In genomic region chr6:158329531-158329930, GRCh38 we compare ENCODE assay signal across 14 cellular contexts.
"Had no signal": no experiment of that assay in that cellular context is flagged by ENCODE, and none has a peak within 500 bp of the region (broad histone marks: within the 10 kb centered on the region; RNA-seq: fewer than 3 reads in every experiment).

No MANE protein-coding gene starts in this region.

- DNase-seq: activated naive CD4-positive, alpha-beta T cell treated with anti-CD3 and anti-CD28 coated beads, Interleukin-2, amount 50 U/mL, for 16 hours; activated T-cell treated with anti-CD3 and anti-CD28 coated beads, Interleukin-2, amount 50 U/mL, for 1 hour; brain microvascular endothelial cell; cerebellar nuclear complex; immature natural killer cell; left lung; occipital lobe; sigmoid colon; stimulated activated CD4-positive, alpha-beta T cell treated with anti-CD3 and anti-CD28 coated beads, Interleukin-12 subunit alpha, Interleukin-12 subunit beta, amount 100 ng/mL, for 4 hours; stimulated activated CD4-positive, alpha-beta T cell treated with anti-CD3 and anti-CD28 coated beads, Interleukin-2, amount 100 ng/mL, for 48 hours; T-helper 17 cell had no signal

- H3K27me3 Mint-ChIP-seq: natural killer cell treated with Interleukin-12 subunit alpha and Interleukin-12 subunit beta and Interleukin-15 and Interleukin-18, amount 100 ng/mL, for 72 hours; stimulated activated naive CD8-positive, alpha-beta T cell treated with anti-CD3 and anti-CD28 coated beads, Interleukin-15, Interleukin-2, amounts not matched to agents 100 ng/mL and 50 ng/mL, for 24 hours; T-helper 17 cell had no signal

- ATAC-seq: esophagus mucosa; natural killer cell treated with Interleukin-12 subunit alpha and Interleukin-12 subunit beta and Interleukin-15 and Interleukin-18, amount 100 ng/mL, for 72 hours; T-helper 17 cell had no signal

- H3K36me3 Mint-ChIP-seq: natural killer cell treated with Interleukin-12 subunit alpha and Interleukin-12 subunit beta and Interleukin-15 and Interleukin-18, amount 100 ng/mL, for 72 hours had no signal

- H3K4me3 Mint-ChIP-seq: immature natural killer cell; natural killer cell treated with Interleukin-12 subunit alpha and Interleukin-12 subunit beta and Interleukin-15 and Interleukin-18, amount 100 ng/mL, for 72 hours; stimulated activated naive CD8-positive, alpha-beta T cell treated with anti-CD3 and anti-CD28 coated beads, Interleukin-15, Interleukin-2, amounts not matched to agents 100 ng/mL and 50 ng/mL, for 24 hours; T-helper 17 cell had no signal

- H3K27ac Mint-ChIP-seq: immature natural killer cell, T-helper 17 cell had no signal

- H3K9me3 Mint-ChIP-seq: natural killer cell treated with Interleukin-12 subunit alpha and Interleukin-12 subunit beta and Interleukin-15 and Interleukin-18, amount 100 ng/mL, for 72 hours had no signal
